Comparison of ENCODE assay signal across 8 cellular contexts in the genomic region with DNA sequence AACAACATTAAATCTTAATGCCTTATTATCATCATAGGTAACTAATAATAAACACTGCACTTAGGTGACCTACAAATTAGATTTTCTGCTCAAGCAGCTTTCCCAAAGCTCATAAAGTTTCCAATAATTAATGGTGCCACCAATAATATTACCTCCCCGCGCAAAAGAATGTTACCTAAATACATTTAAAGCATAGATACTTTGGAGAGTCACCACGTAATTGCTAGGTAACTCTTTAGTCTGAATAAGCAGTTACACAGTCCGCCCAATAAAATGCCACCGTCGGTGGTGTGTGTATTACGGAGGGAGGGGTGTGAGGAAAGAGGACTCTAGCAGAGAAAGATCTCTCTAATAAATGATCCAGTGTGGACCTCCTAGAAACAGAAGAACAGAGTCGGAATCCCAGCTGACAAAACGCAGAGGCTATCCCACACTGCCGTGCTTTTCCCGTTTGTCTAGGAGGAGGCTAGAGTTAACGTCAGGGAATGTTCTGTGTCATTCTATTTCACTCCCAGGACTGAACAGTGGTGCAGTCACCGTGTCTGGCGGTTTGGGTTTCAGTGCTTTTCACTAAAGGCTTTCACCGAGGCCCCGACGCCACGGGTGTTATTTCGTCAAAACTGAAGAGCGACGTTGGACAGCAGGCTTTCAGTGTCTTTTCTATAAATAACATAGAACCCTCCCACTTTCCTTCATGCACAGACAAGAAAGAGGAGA. TPM values are rescaled to one million over a fixed set of nuclear protein-coding genes. Genes with fewer than 3 reads are reported as not detected.
DNase-seq lines count a peak whose midpoint lies in the region; ATAC-seq, FAIRE-seq and TF ChIP-seq lines count a peak whose summit lies in the region.

No MANE protein-coding gene starts in this region.

- H3K36me3 ChIP-seq in GM23338 (ENCODE audit: insufficient read depth): no peaks in the 10 kb centered on the region
- H3K36me3 ChIP-seq in iPS-20b (ENCODE audit: insufficient read depth, low read depth, low read length): no peaks in the 10 kb centered on the region
- H3K36me3 ChIP-seq in small intestine (ENCODE audit: control insufficient read depth in 2 of 2, insufficient read depth in 2 of 2, low read length in 2 of 2): peaks cover 0 to 2% of the 10 kb centered on the region in 2 donors

- WGBS in small intestine, 3 donors: 1 to 4% (median 2%) methylated on average over 21 of the region's 21 CpGs

- H3F3A ChIP-seq in GM23338 (replicated peaks; ENCODE audit: low read depth): peaks cover 7% of the 10 kb centered on the region; the same call in 1 of the 2 replicates

- H3K4me1 ChIP-seq in GM23338 (ENCODE audit: insufficient read depth) (no peaks in the 10 kb centered on the region), iPS-20b (ENCODE audit: insufficient read depth, low read length) (no peaks in the 10 kb centered on the region), small intestine (ENCODE audit: control insufficient read depth in 2 of 2, insufficient read depth in 1 of 2, low read depth in 1 of 2, low read length in 1 of 2) (no peaks in the 10 kb centered on the region)

- no peaks in the 10 kb centered on the region for H4K20me1 ChIP-seq in GM23338 (replicated peaks; ENCODE audit: insufficient read depth)

- H3K27me3 ChIP-seq in GM23338 (ENCODE audit: insufficient read depth) (peaks cover 20% of the 10 kb centered on the region), iPS-20b (ENCODE audit: insufficient read depth, low read length) (peaks cover 18% of the 10 kb centered on the region), small intestine (ENCODE audit: control insufficient read depth in 2 of 2, insufficient read depth in 2 of 2, low read length in 2 of 2) (no peaks in the 10 kb centered on the region)

- intact Hi-C loops in MCF 10A (cut with micrococcal nuclease): no loop called here

- H3K9me3 Mint-ChIP-seq in GM23338: no peaks in the 10 kb centered on the region; the same call in 2 of the 3 replicates
- no peaks in the 10 kb centered on the region for H3K9me3 Mint-ChIP-seq in MCF 10A (ENCODE audit: unreplicated experiment)

- ATAC-seq in GM23338: peak; percentile 27
- no peak for ATAC-seq in GM18870 (IDR thresholded peaks at IDR 0.05; ENCODE audit: unreplicated experiment)

- peak overlapping the region; percentile 93 for H3K4me2 ChIP-seq in GM23338

- no peak overlapping the region for H3K27ac Mint-ChIP-seq in GM23338
- peak overlapping the region; percentile 89 for H3K27ac Mint-ChIP-seq in MCF 10A (ENCODE audit: low read depth, unreplicated experiment)

- H3K9me3 ChIP-seq in iPS-20b (ENCODE audit: insufficient read depth, low read depth, low read length) (no peaks in the 10 kb centered on the region), small intestine (ENCODE audit: control insufficient read depth, low read depth) (no peaks in the 10 kb centered on the region)

- H3K27ac ChIP-seq in GM23338 (ENCODE audit: low read depth) (no peak overlapping the region), iPS-20b (ENCODE audit: low read length) (no peak overlapping the region), small intestine (ENCODE audit: low read depth in 1 of 2, low read length in 1 of 2) (peak overlapping the region; percentile 93 to 97)

- DNase-seq in ELR (ENCODE audit: low read depth): peak; percentile 74
- peak; percentile 6 for DNase-seq in GM23338 (ENCODE audit: low spot score)
- peak; percentile 74 for DNase-seq in M059J (ENCODE audit: low read depth)
- peak; percentile 29 for DNase-seq in T-helper 9 cell
- DNase-seq in MCF 10A (ENCODE audit: unreplicated experiment): peak; percentile 45
- peak; percentile 58 for DNase-seq in small intestine

- BruUV-seq in MCF 10A (replicated peaks; lab: Mats Ljungman, UMichigan): TSS peak; percentile 47

- FAIRE-seq in small intestine (lab: Jason Lieb, UNC): no peak

- POLR2A ChIA-PET in MCF 10A (lab: Yijun Ruan, JAX): interaction anchor here (0.6 to 3.1 kb wide), 11 partner anchors 10 to 1322 kb away, joined by 3 to 15 read pairs (median 5); a partner anchor contains a TSS

- H3K4me3 Mint-ChIP-seq in GM23338 (peak overlapping the region; percentile 79), MCF 10A (ENCODE audit: unreplicated experiment) (peak overlapping the region; percentile 92)

- no peak for TF ChIP-seq CTCF in GM23338 (conservative IDR thresholded peaks at IDR 0.05; ENCODE audit: low read depth in 2 of 2)
- TF ChIP-seq CTCF in MCF 10A (IDR thresholded peaks at IDR 0.05; ENCODE audit: unreplicated experiment): no peak

- no peaks in the 10 kb centered on the region for H3K9me2 ChIP-seq in GM23338 (ENCODE audit: insufficient read depth)

- peak overlapping the region; percentile 80; the same call in 1 of the 2 replicates for H3K9ac ChIP-seq in iPS-20b (ENCODE audit: low read depth, low read length)

- H3K4me3 ChIP-seq in GM23338 (peak overlapping the region; percentile 95), iPS-20b (ENCODE audit: low read length) (peak overlapping the region; percentile 95), small intestine (ENCODE audit: low read depth in 1 of 2, low read length in 2 of 2) (peak overlapping the region; percentile 91 to 96)

- no peaks in the 10 kb centered on the region for H3K36me3 Mint-ChIP-seq in GM23338 (ENCODE audit: low read depth)
- H3K36me3 Mint-ChIP-seq in MCF 10A (ENCODE audit: insufficient read depth, unreplicated experiment): peaks cover 35% of the 10 kb centered on the region

- H3K4me1 Mint-ChIP-seq in GM23338: peaks cover 6% of the 10 kb centered on the region; the same call in 2 of the 3 replicates
- peaks cover 11% of the 10 kb centered on the region for H3K4me1 Mint-ChIP-seq in MCF 10A (ENCODE audit: insufficient read depth, unreplicated experiment)

- H3K79me2 ChIP-seq in GM23338 (replicated peaks; ENCODE audit: insufficient read depth): no peaks in the 10 kb centered on the region

- H3K27me3 Mint-ChIP-seq in GM23338 (ENCODE audit: insufficient read depth, low read depth, poor library complexity) (peaks cover 15% of the 10 kb centered on the region), MCF 10A (ENCODE audit: insufficient read depth, unreplicated experiment) (no peaks in the 10 kb centered on the region)

- H2AFZ ChIP-seq in GM23338: peak overlapping the region; percentile 100

- CTCF ChIA-PET in MCF 10A (lab: Yijun Ruan, JAX): interaction anchor here (0.5 to 1.6 kb wide), 3 partner anchors 34 to 74 kb away, joined by 3 to 6 read pairs (median 4); no protein-coding TSS in a partner anchor

TF ChIP-seq in GM23338, 12 proteins besides CTCF, POLR2A, EP300 and RAD21 (continues in another document):
- TF ChIP-seq, protein P1, sequence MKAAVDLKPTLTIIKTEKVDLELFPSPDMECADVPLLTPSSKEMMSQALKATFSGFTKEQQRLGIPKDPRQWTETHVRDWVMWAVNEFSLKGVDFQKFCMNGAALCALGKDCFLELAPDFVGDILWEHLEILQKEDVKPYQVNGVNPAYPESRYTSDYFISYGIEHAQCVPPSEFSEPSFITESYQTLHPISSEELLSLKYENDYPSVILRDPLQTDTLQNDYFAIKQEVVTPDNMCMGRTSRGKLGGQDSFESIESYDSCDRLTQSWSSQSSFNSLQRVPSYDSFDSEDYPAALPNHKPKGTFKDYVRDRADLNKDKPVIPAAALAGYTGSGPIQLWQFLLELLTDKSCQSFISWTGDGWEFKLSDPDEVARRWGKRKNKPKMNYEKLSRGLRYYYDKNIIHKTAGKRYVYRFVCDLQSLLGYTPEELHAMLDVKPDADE (IDR thresholded peaks at IDR 0.05): no peak
- TF ChIP-seq EZH2 (IDR thresholded peaks at IDR 0.05; ENCODE audit: low read depth, unreplicated experiment): no peak

RNA-seq across cellular contexts. Expression of a gene that starts 0.6 kb away (rescaled TPM):
- 4.1 and 5.4 TPM in 2 replicates for total RNA-seq in GM23338 (2014; rRNA removed; shearing (Covaris generic))
- polyA plus RNA-seq in GM23338 (2016; fragmentation: Nextera tagmentation; extraction: Ambion mirVana) (3.5 and 4.6 TPM in 2 replicates), small intestine (10 to 100 TPM; 15.4 to 22.4 (median 20.3) TPM)
- total RNA-seq in M059J (2014; rRNA removed; shearing (Covaris generic)): 21.9 and 27.1 TPM in 2 replicates
- total RNA-seq in MCF 10A (2022): 16.7 and 18.9 TPM in 2 replicates

Comparison
In these comparisons a context has a peak if more than half of its experiments do, and no peak if none do; other contexts are left out.
1. DNase-seq: peak in every context shown above with its lines; median percentile 74 in ELR; 74 in M059J; 58 in small intestine; 45 in MCF 10A; 29 in T-helper 9 cell; 6 in GM23338.
2. H3K27ac ChIP-seq: peak in small intestine (2 of 2); none in GM23338 (single experiment) and iPS-20b (single experiment).
3. Peak in every context shown above with its lines, with median percentiles within 50 percentile points of each other: H3K4me3 ChIP-seq.